Comparison of ENCODE assay signal across 8 cellular contexts in genomic region chr12:55973598-55974307, GRCh38. TPM values are rescaled to one million over a fixed set of nuclear protein-coding genes. Genes with fewer than 3 reads are reported as not detected.
A peak's percentile ranks its signal among the peaks of the same experiment; 100 is the strongest.
DNase-seq lines count a peak whose midpoint lies in the region; ATAC-seq and TF ChIP-seq lines count a peak whose summit lies in the region.

RAB5B (plus strand) TSS chr12:55974078; CDS start chr12:55986961, 12,883 bp downstream.

- ATAC-seq in HG02623 (IDR thresholded peaks at IDR 0.05; ENCODE audit: unreplicated experiment) (peak; percentile 91), SK-N-SH treated with all-trans-retinoic acid at 6 μM for 48 hours (peak; percentile 95)
- ATAC-seq in activated naive CD4-positive, alpha-beta T cell treated with anti-CD3 and anti-CD28 coated beads, Interleukin-2, amount 50 U/mL, for 72 hours: peak; percentile 90 to 93

- H3K27ac Mint-ChIP-seq in activated naive CD4-positive, alpha-beta T cell treated with anti-CD3 and anti-CD28 coated beads, Interleukin-2, amount 50 U/mL, for 72 hours: no peak within 1 kb of the TSS

- peak within 1 kb of the TSS; percentile 92 for H3K27ac ChIP-seq in temporal lobe (ENCODE audit: low read depth, low read length)

- peaks cover 0 to 9% of the 10 kb centered on the region in 2 donors for H3K36me3 Mint-ChIP-seq in activated naive CD4-positive, alpha-beta T cell treated with anti-CD3 and anti-CD28 coated beads, Interleukin-2, amount 50 U/mL, for 72 hours

- no peak for TF ChIP-seq CTCF in GM10266 (IDR thresholded peaks at IDR 0.05; ENCODE audit: control insufficient read depth, insufficient read depth, low read depth, missing control alignments)

- DNase-seq in GM10266 (ENCODE audit: extremely low spot score): peak; percentile 92
- peak; percentile 100 for DNase-seq in NCI-H1092 treated with DMSO at 0.1 percent for 48 hours (lab: John Stamatoyannopoulos, UW)
- DNase-seq in activated naive CD4-positive, alpha-beta T cell treated with anti-CD3 and anti-CD28 coated beads, Interleukin-2, amount 50 U/mL, for 72 hours (ENCODE audit: low spot score in 2 of 2): peak; percentile 95 to 99
- peak; percentile 99 for DNase-seq in glomerular endothelial cell (ENCODE audit: extremely low read depth, low read depth, low spot score)
- peak; percentile 99 for DNase-seq in occipital lobe (lab: John Stamatoyannopoulos, UW)

- no peaks in the 10 kb centered on the region for H3K9me3 Mint-ChIP-seq in activated naive CD4-positive, alpha-beta T cell treated with anti-CD3 and anti-CD28 coated beads, Interleukin-2, amount 50 U/mL, for 72 hours

TF ChIP-seq in SK-N-SH treated with all-trans-retinoic acid at 6 μM for 48 hours, 23 proteins besides CTCF, POLR2A, EP300 and RAD21:
- TF ChIP-seq GLIS3 (CRISPR knock-in tag; IDR thresholded peaks at IDR 0.05): no peak
- TF ChIP-seq PATZ1 (CRISPR knock-in tag; IDR thresholded peaks at IDR 0.05; ENCODE audit: borderline replicate concordance): no peak
- no peak for TF ChIP-seq PPARA (CRISPR knock-in tag; IDR thresholded peaks at IDR 0.05; ENCODE audit: borderline replicate concordance)
TF ChIP-seq in SK-N-SH treated with all-trans-retinoic acid at 6 μM for 48 hours: peak in this region for 0.

RNA-seq across cellular contexts. Expression of gene RAB5B, which starts in this region (rescaled TPM):
- 10 to 100 TPM; 43.1 to 51.8 TPM for total RNA-seq in activated naive CD4-positive, alpha-beta T cell treated with anti-CD3 and anti-CD28 coated beads, Interleukin-2, amount 50 U/mL, for 72 hours
- total RNA-seq in glomerular endothelial cell (76.2 and 88.7 TPM in 2 replicates), occipital lobe (37.4 TPM), temporal lobe (47.9 TPM)

Comparison
In these comparisons a context has a peak if more than half of its experiments do, and no peak if none do; other contexts are left out.
1. Peak in every context shown above with its lines: DNase-seq, ATAC-seq and H3K27ac ChIP-seq.